In genomic region chr7:77310982-77311381, GRCh38 we compare ENCODE assay signal across 21 cellular contexts.
"Had no signal": no experiment of that assay in that cellular context is flagged by ENCODE, and none has a peak within 500 bp of the region (broad histone marks: within the 10 kb centered on the region; RNA-seq: fewer than 3 reads in every experiment).

No MANE protein-coding gene starts in this region.

- ATAC-seq: activated CD8-positive, alpha-beta memory T cell treated with anti-CD3 and anti-CD28 coated beads, Interleukin-2, amount 10 ng/mL, durations not matched to agents 7 days and 5 days; activated CD8-positive, alpha-beta T cell treated with anti-CD3 and anti-CD28 coated beads for 36 hours; esophagus mucosa; left colon; pancreas; right cardiac atrium; stimulated activated effector memory CD8-positive, alpha-beta T cell treated with anti-CD3 and anti-CD28 coated beads, Interleukin-12 subunit alpha, Interleukin-12 subunit beta, amount 100 ng/mL, for 72 hours had no signal

- H3K27ac ChIP-seq: hepatocyte, neutrophil, pancreas, stomach, suprapubic skin, uterus had no signal

- H3K4me1 ChIP-seq: pancreas, uterus had no signal

- DNase-seq: activated CD4-positive, alpha-beta T cell treated with anti-CD3 and anti-CD28 coated beads for 48 hours; activated CD8-positive, alpha-beta memory T cell treated with anti-CD3 and anti-CD28 coated beads, Interleukin-2, amount 10 ng/mL, durations not matched to agents 7 days and 5 days; activated CD8-positive, alpha-beta T cell treated with anti-CD3 and anti-CD28 coated beads for 36 hours; activated gamma-delta T cell treated with Interleukin-2 at 50 U/mL for 16 hours; activated T-cell treated with anti-CD3 and anti-CD28 coated beads for 4 hours; anterior cingulate cortex; caudate nucleus; dermis blood vessel endothelial cell; effector CD8-positive, alpha-beta T cell; glutamatergic neuron; left colon; pancreas; right cardiac atrium; stomach; trophoblast cell; uterus had no signal

- H3K27me3 ChIP-seq: hepatocyte, neutrophil, pancreas, stomach, suprapubic skin, uterus had no signal
